14 cellular contexts compared by ENCODE assay signal in the genomic region with DNA sequence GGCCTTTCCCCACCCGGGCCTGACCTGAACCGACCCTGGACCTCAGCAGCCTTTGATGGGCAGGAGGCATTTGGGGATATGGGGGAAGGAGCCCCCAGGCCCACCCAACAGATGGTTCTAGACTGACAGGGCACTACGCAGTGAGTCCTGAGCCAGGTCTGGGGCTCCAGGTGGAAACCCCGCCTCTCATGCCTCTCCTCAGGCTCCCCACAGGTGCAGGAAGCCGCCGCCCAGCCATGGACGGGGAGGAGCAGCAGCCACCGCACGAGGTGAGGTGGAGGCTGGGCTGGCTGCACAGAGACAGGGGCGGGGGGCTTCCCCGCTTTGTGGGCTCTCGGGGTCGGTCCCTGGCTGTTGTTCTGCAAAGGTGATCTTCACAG. TPM values are rescaled to one million over a fixed set of nuclear protein-coding genes. Genes with fewer than 3 reads are reported as not detected.
A peak's percentile ranks its signal among the peaks of the same experiment; 100 is the strongest.
DNase-seq lines count a peak whose midpoint lies in the region; ATAC-seq, FAIRE-seq and TF ChIP-seq lines count a peak whose summit lies in the region.
"Had no signal": no experiment of that assay in that cellular context is flagged by ENCODE, and none has a peak within 500 bp of the region (broad histone marks: within the 10 kb centered on the region; RNA-seq: fewer than 3 reads in every experiment).

No MANE protein-coding gene starts in this region.

- POLR2A ChIA-PET in activated B cell treated with CpG ODN at 0.5 μM for 24 hours (lab: Charles Lee), result interaction anchor here (0.7 to 5.3 kb wide), 19 partner anchors 9 to 339 kb away, joined by 3 to 80 read pairs (median 17); a partner anchor contains a TSS
- POLR2A ChIA-PET in K562 (lab: Yijun Ruan, JAX), result interaction anchor here (0.6 kb wide), 1 partner anchor 196 kb away, joined by 5 read pairs; no protein-coding TSS in a partner anchor

- in situ Hi-C loops in K562 (cut with MboI), result no loop called here

- BruUV-seq in K562 (replicated peaks; lab: Mats Ljungman, UMichigan), result no TSS peak

- no peak overlapping the region for H3K4me2 ChIP-seq in K562 (ENCODE audit: insufficient read depth, low read length)

- no peaks in the 10 kb centered on the region for H3K27me3 Mint-ChIP-seq in activated B cell treated with CpG ODN at 0.5 μM for 24 hours

- H3K9ac ChIP-seq in K562 (ENCODE audit: insufficient read depth in 1 of 2, low read depth in 2 of 2, low read length in 2 of 2), result no peak overlapping the region

- FAIRE-seq in K562 (lab: Jason Lieb, UNC), result no peak

- DNase-seq in NCI-H748 (lab: John Stamatoyannopoulos, UW; ENCODE audit: unreplicated experiment) (peak; percentile 16), NCI-H748 treated with DMSO at 0.1 percent for 48 hours (lab: John Stamatoyannopoulos, UW) (no peak), activated B cell treated with CpG ODN at 0.5 μM for 24 hours (no peak), K562 (ENCODE audit: extremely low read depth in 1 of 4, low spot score in 3 of 4) (no peak), BE2C (no peak), NCI-H2227 treated with DMSO at 0.1 percent for 48 hours (lab: John Stamatoyannopoulos, UW) (no peak)
- DNase-seq in stimulated activated effector memory CD8-positive, alpha-beta T cell treated with anti-CD3 and anti-CD28 coated beads, Interleukin-12 subunit alpha, Interleukin-12 subunit beta, amount 100 ng/mL, for 72 hours (ENCODE audit: low spot score in 2 of 2), result no peak
- DNase-seq: left ventricle myocardium inferior, NCI-H187 had no signal

- TF ChIP-seq RAD21 in K562 (CRISPR knock-in tag; conservative IDR thresholded peaks at IDR 0.05 in 1 of 2, IDR thresholded peaks at IDR 0.05 in 1 of 2), result no peak

- H3K9me1 ChIP-seq in K562 (ENCODE audit: control insufficient read depth, insufficient read depth, low read length), result peaks cover 7% of the 10 kb centered on the region

- no peak overlapping the region for H3K27ac ChIP-seq in K562 (ENCODE audit: extremely low read depth, low read depth, low read length)
- H3K27ac ChIP-seq: 22Rv1, cardiac muscle cell, left ventricle myocardium inferior had no signal

- intact Hi-C loops in activated B cell treated with CpG ODN at 0.5 μM for 24 hours (cut with micrococcal nuclease) (loop anchor here (5.0 kb wide), 1 partner anchor 366 kb away; a partner anchor contains a TSS), K562 (cut with micrococcal nuclease) (no loop called here)

- peak; percentile 3 for ATAC-seq in activated B cell treated with CpG ODN at 0.5 μM for 24 hours (ENCODE audit: low read depth)
- no peak for ATAC-seq in K562
- ATAC-seq in stimulated activated effector memory CD8-positive, alpha-beta T cell treated with anti-CD3 and anti-CD28 coated beads, Interleukin-12 subunit alpha, Interleukin-12 subunit beta, amount 100 ng/mL, for 72 hours, result no peak
- ATAC-seq in HG03469 (IDR thresholded peaks at IDR 0.05; ENCODE audit: unreplicated experiment), result no peak
- ATAC-seq: gastroesophageal sphincter, Panc1 had no signal

- no peak for TF ChIP-seq EP300 in K562 (IDR thresholded peaks at IDR 0.05; ENCODE audit: low read length)

- peak overlapping the region; percentile 83 for H3K4me3 Mint-ChIP-seq in activated B cell treated with CpG ODN at 0.5 μM for 24 hours
- H3K4me3 Mint-ChIP-seq in stimulated activated effector memory CD8-positive, alpha-beta T cell treated with anti-CD3 and anti-CD28 coated beads, Interleukin-12 subunit alpha, Interleukin-12 subunit beta, amount 100 ng/mL, for 72 hours, result peak overlapping the region; percentile 87

- H4K20me1 ChIP-seq in K562 (replicated peaks; ENCODE audit: control insufficient read depth, insufficient read depth, low read length), result peaks cover 8% of the 10 kb centered on the region

- CTCF ChIA-PET in activated B cell treated with CpG ODN at 0.5 μM for 24 hours (lab: Charles Lee) (interaction anchor here (1.2 to 3.3 kb wide), 2 partner anchors 13 to 44 kb away, joined by 3 to 20 read pairs; no protein-coding TSS in a partner anchor), K562 (lab: Yijun Ruan, JAX; ENCODE audit: low intra/inter-chr PET ratio) (no interaction called here)

- no peak for TF ChIP-seq CTCF in activated B cell treated with CpG ODN at 0.5 μM for 24 hours (IDR thresholded peaks at IDR 0.05)
- TF ChIP-seq CTCF in K562 (IDR thresholded peaks at IDR 0.05 in 2 of 3, conservative IDR thresholded peaks at IDR 0.05 in 1 of 3; ENCODE audit: insufficient read depth in 2 of 3, low read depth in 1 of 3, low read length in 3 of 3), result no peak
- TF ChIP-seq CTCF in BE2C (IDR thresholded peaks at IDR 0.05; ENCODE audit: low read depth, low read length), result no peak

- H3K4me1 Mint-ChIP-seq in activated B cell treated with CpG ODN at 0.5 μM for 24 hours, result peaks cover 75% of the 10 kb centered on the region
- peaks cover 35% of the 10 kb centered on the region for H3K4me1 Mint-ChIP-seq in stimulated activated effector memory CD8-positive, alpha-beta T cell treated with anti-CD3 and anti-CD28 coated beads, Interleukin-12 subunit alpha, Interleukin-12 subunit beta, amount 100 ng/mL, for 72 hours

- H3K4me3 ChIP-seq in K562 (no peak overlapping the region), BE2C (ENCODE audit: low read depth, low read length) (no peak overlapping the region)
- H3K4me3 ChIP-seq: cardiac muscle cell, gastroesophageal sphincter, left ventricle myocardium inferior had no signal

- no peaks in the 10 kb centered on the region for H3K9me3 ChIP-seq in K562 (replicated peaks; ENCODE audit: control insufficient read depth, insufficient read depth, low read depth, low read length)
- no peaks in the 10 kb centered on the region for H3K9me3 ChIP-seq in BE2C
- H3K9me3 ChIP-seq: gastroesophageal sphincter, left ventricle myocardium inferior had no signal

- H3K27ac Mint-ChIP-seq in activated B cell treated with CpG ODN at 0.5 μM for 24 hours, result peak overlapping the region; percentile 99
- H3K27ac Mint-ChIP-seq in stimulated activated effector memory CD8-positive, alpha-beta T cell treated with anti-CD3 and anti-CD28 coated beads, Interleukin-12 subunit alpha, Interleukin-12 subunit beta, amount 100 ng/mL, for 72 hours, result peak overlapping the region; percentile 96

- WGBS in K562 (ENCODE audit: insufficient coverage, low coverage, missing lambda C conversion rate), result no CpG with 5 or more reads among the region's 13 CpGs

- H2AFZ ChIP-seq in K562 (ENCODE audit: low read depth, low read length), result no peak overlapping the region

- no peaks in the 10 kb centered on the region for H3K9me3 Mint-ChIP-seq in activated B cell treated with CpG ODN at 0.5 μM for 24 hours
- H3K9me3 Mint-ChIP-seq in stimulated activated effector memory CD8-positive, alpha-beta T cell treated with anti-CD3 and anti-CD28 coated beads, Interleukin-12 subunit alpha, Interleukin-12 subunit beta, amount 100 ng/mL, for 72 hours, result no peaks in the 10 kb centered on the region

- H3K36me3 ChIP-seq in K562 (ENCODE audit: control insufficient read depth, insufficient read depth, low read length) (peaks cover 61% of the 10 kb centered on the region; the same call in 2 of the 3 replicates), BE2C (peaks cover 38% of the 10 kb centered on the region)

- H3K4me1 ChIP-seq in K562 (replicated peaks in 1 of 2; ENCODE audit: control insufficient read depth in 2 of 2, insufficient read depth in 2 of 2, low read length in 2 of 2) (peaks cover 12 to 62% of the 10 kb centered on the region in 2 experiments), BE2C (peaks cover 24% of the 10 kb centered on the region)

- TF ChIP-seq POLR2A in K562 (conservative IDR thresholded peaks at IDR 0.05), result no peak

- H3K79me2 ChIP-seq in K562 (ENCODE audit: control insufficient read depth, insufficient read depth, low read length), result peaks cover 48% of the 10 kb centered on the region

- H3K36me3 Mint-ChIP-seq in activated B cell treated with CpG ODN at 0.5 μM for 24 hours (ENCODE audit: low read depth), result peaks cover 20% of the 10 kb centered on the region
- H3K36me3 Mint-ChIP-seq in stimulated activated effector memory CD8-positive, alpha-beta T cell treated with anti-CD3 and anti-CD28 coated beads, Interleukin-12 subunit alpha, Interleukin-12 subunit beta, amount 100 ng/mL, for 72 hours, result peaks cover 71% of the 10 kb centered on the region

- H3K27me3 ChIP-seq in K562 (ENCODE audit: control insufficient read depth in 2 of 2, insufficient read depth in 2 of 2, low read length in 2 of 2) (no peaks in the 10 kb centered on the region), BE2C (no peaks in the 10 kb centered on the region)
- H3K27me3 ChIP-seq: cardiac muscle cell, gastroesophageal sphincter had no signal

RNA-seq across cellular contexts. Expression of a gene that starts 7.1 kb away (rescaled TPM):
- 80.6 and 86.4 TPM in 2 replicates for total RNA-seq in activated B cell treated with CpG ODN at 0.5 μM for 24 hours
- 44.8 and 168 TPM in 2 replicates for total RNA-seq in K562 (2011; cell fraction: chromatin; rRNA removed; ENCODE audit: low replicate concordance)
- total RNA-seq in K562 (2011; cell fraction: nucleolus; rRNA removed), result 130 and 141 TPM in 2 replicates
- total RNA-seq in K562 (2011; cell fraction: nucleoplasm; rRNA removed), result 69.2 and 70.6 TPM in 2 replicates
- 41.2 and 49.8 TPM in 2 replicates for total RNA-seq in K562 (2014; rRNA removed)
- total RNA-seq in K562 (2014; rRNA removed; fragmentation: Illumina TruSeq; extraction: Trizol), result 1.4 and 2.8 TPM in 2 replicates
- total RNA-seq in K562 (2015; rRNA removed; fragmentation: Illumina TruSeq; extraction: Trizol), result 14.0 and 14.7 TPM in 2 replicates
- 55.3 and 59.3 TPM in 2 replicates for total RNA-seq in K562 (2021)
- polyA plus RNA-seq in K562 (2011; rRNA removed), result 24.3 and 35.9 TPM in 2 replicates
- 27.7 and 49.1 TPM in 2 replicates for polyA plus RNA-seq in K562 (2011; cell fraction: cytosol; rRNA removed)
- 268 and 323 TPM in 2 replicates for polyA plus RNA-seq in K562 (2011; cell fraction: nucleus; rRNA removed)
- polyA plus RNA-seq in K562 (2012), result 38.7 and 63.6 TPM in 2 replicates
- polyA plus RNA-seq in K562 (2014; fragmentation: Illumina TruSeq; extraction: Trizol), result 7.7 and 20.3 TPM in 2 replicates
- under 1 TPM; 0.08 to 0.59 TPM for polyA plus RNA-seq in K562 (2014; fragmentation: Nextera tagmentation; extraction: Ambion mirVana)
- polyA plus RNA-seq in K562 (2014; rRNA removed), result 62.0 and 62.9 TPM in 2 replicates
- 4.1 and 8.2 TPM in 2 replicates for polyA minus RNA-seq in K562 (2011; rRNA and poly(A)+ RNA removed)
- polyA minus RNA-seq in K562 (2011; cell fraction: cytosol; rRNA and poly(A)+ RNA removed), result 15.3 and 18.4 TPM in 2 replicates
- 21.8 and 25.8 TPM in 2 replicates for polyA minus RNA-seq in K562 (2011; cell fraction: nucleus; rRNA and poly(A)+ RNA removed)
- polyA plus RNA-seq in BE2C (2012; ENCODE audit: insufficient read depth, insufficient read length, low read depth), result 126 TPM

RNA-seq across cellular contexts. Expression of a gene that starts 8.0 kb away (rescaled TPM):
- 33.9 and 39.0 TPM in 2 replicates for total RNA-seq in activated B cell treated with CpG ODN at 0.5 μM for 24 hours
- total RNA-seq in K562 (2011; cell fraction: chromatin; rRNA removed; ENCODE audit: low replicate concordance), result 12.6 and 38.1 TPM in 2 replicates
- 37.1 and 42.4 TPM in 2 replicates for total RNA-seq in K562 (2011; cell fraction: nucleolus; rRNA removed)
- 17.2 and 22.2 TPM in 2 replicates for total RNA-seq in K562 (2011; cell fraction: nucleoplasm; rRNA removed)
- total RNA-seq in K562 (2014; rRNA removed), result 23.5 and 30.4 TPM in 2 replicates
- total RNA-seq in K562 (2014; rRNA removed; fragmentation: Illumina TruSeq; extraction: Trizol), result 0.93 and 1.8 TPM in 2 replicates
- 8.3 and 9.2 TPM in 2 replicates for total RNA-seq in K562 (2015; rRNA removed; fragmentation: Illumina TruSeq; extraction: Trizol)
- 22.6 and 24.4 TPM in 2 replicates for total RNA-seq in K562 (2021)
- polyA plus RNA-seq in K562 (2011; rRNA removed), result 9.7 and 14.9 TPM in 2 replicates
- polyA plus RNA-seq in K562 (2011; cell fraction: cytosol; rRNA removed), result 19.8 and 41.1 TPM in 2 replicates
- 43.7 and 74.3 TPM in 2 replicates for polyA plus RNA-seq in K562 (2011; cell fraction: nucleus; rRNA removed)
- polyA plus RNA-seq in K562 (2012), result 15.4 and 21.7 TPM in 2 replicates
- polyA plus RNA-seq in K562 (2014; fragmentation: Illumina TruSeq; extraction: Trizol), result 2.2 and 11.6 TPM in 2 replicates
- polyA plus RNA-seq in K562 (2014; fragmentation: Nextera tagmentation; extraction: Ambion mirVana), result under 1 TPM; 0.37 to 0.84 TPM
- 24.3 and 24.9 TPM in 2 replicates for polyA plus RNA-seq in K562 (2014; rRNA removed)
- 3.3 and 5.5 TPM in 2 replicates for polyA minus RNA-seq in K562 (2011; rRNA and poly(A)+ RNA removed)
- 8.8 and 11.2 TPM in 2 replicates for polyA minus RNA-seq in K562 (2011; cell fraction: cytosol; rRNA and poly(A)+ RNA removed)
- 7.8 TPM in 2 replicates for polyA minus RNA-seq in K562 (2011; cell fraction: nucleus; rRNA and poly(A)+ RNA removed)
- polyA plus RNA-seq in BE2C (2012; ENCODE audit: insufficient read depth, insufficient read length, low read depth), result 55.3 TPM

RNA-seq across cellular contexts. Expression of a gene that starts 22.3 kb away (rescaled TPM):
- 0.27 and 0.44 TPM in 2 replicates for total RNA-seq in activated B cell treated with CpG ODN at 0.5 μM for 24 hours
- total RNA-seq in K562 (2011; cell fraction: chromatin; rRNA removed; ENCODE audit: low replicate concordance), result 2.9 and 7.9 TPM in 2 replicates
- total RNA-seq in K562 (2011; cell fraction: nucleolus; rRNA removed), result 4.5 and 5.7 TPM in 2 replicates
- total RNA-seq in K562 (2011; cell fraction: nucleoplasm; rRNA removed), result 4.0 and 4.1 TPM in 2 replicates
- total RNA-seq in K562 (2014; rRNA removed), result 0.61 and 1.0 TPM in 2 replicates
- total RNA-seq in K562 (2014; rRNA removed; fragmentation: Illumina TruSeq; extraction: Trizol), result 0.06 and 0.07 TPM in 2 replicates
- total RNA-seq in K562 (2015; rRNA removed; fragmentation: Illumina TruSeq; extraction: Trizol), result 0.15 and 0.29 TPM in 2 replicates
- 3.0 and 3.9 TPM in 2 replicates for total RNA-seq in K562 (2021)
- polyA plus RNA-seq in K562 (2011; rRNA removed), result 1.1 and 1.7 TPM in 2 replicates
- 2.4 and 3.0 TPM in 2 replicates for polyA plus RNA-seq in K562 (2011; cell fraction: cytosol; rRNA removed)
- polyA plus RNA-seq in K562 (2011; cell fraction: nucleus; rRNA removed), result 7.8 and 9.9 TPM in 2 replicates
- 2.1 and 7.6 TPM in 2 replicates for polyA plus RNA-seq in K562 (2012)
- 0.22 and 0.72 TPM in 2 replicates for polyA plus RNA-seq in K562 (2014; fragmentation: Illumina TruSeq; extraction: Trizol)
- polyA plus RNA-seq in K562 (2014; fragmentation: Nextera tagmentation; extraction: Ambion mirVana), result under 1 TPM in 1 of 2 experiments, not detected in 1; 0.01 TPM
- polyA plus RNA-seq in K562 (2014; rRNA removed), result 1.7 and 1.9 TPM in 2 replicates
- 0.24 and 0.60 TPM in 2 replicates for polyA minus RNA-seq in K562 (2011; rRNA and poly(A)+ RNA removed)
- 1.1 and 2.9 TPM in 2 replicates for polyA minus RNA-seq in K562 (2011; cell fraction: cytosol; rRNA and poly(A)+ RNA removed)
- 1.2 and 1.7 TPM in 2 replicates for polyA minus RNA-seq in K562 (2011; cell fraction: nucleus; rRNA and poly(A)+ RNA removed)
- 0.14 TPM for polyA plus RNA-seq in BE2C (2012; ENCODE audit: insufficient read depth, insufficient read length, low read depth)

RNA-seq across cellular contexts. Expression of a gene that starts 52.0 kb away (rescaled TPM):
- 87.5 and 103 TPM in 2 replicates for total RNA-seq in activated B cell treated with CpG ODN at 0.5 μM for 24 hours
- 86.7 and 211 TPM in 2 replicates for total RNA-seq in K562 (2011; cell fraction: chromatin; rRNA removed; ENCODE audit: low replicate concordance)
- 112 and 120 TPM in 2 replicates for total RNA-seq in K562 (2011; cell fraction: nucleolus; rRNA removed)
- total RNA-seq in K562 (2011; cell fraction: nucleoplasm; rRNA removed), result 93.7 and 97.5 TPM in 2 replicates
- total RNA-seq in K562 (2014; rRNA removed), result 23.2 and 25.1 TPM in 2 replicates
- 4.1 and 6.0 TPM in 2 replicates for total RNA-seq in K562 (2014; rRNA removed; fragmentation: Illumina TruSeq; extraction: Trizol)
- 9.7 and 10.3 TPM in 2 replicates for total RNA-seq in K562 (2015; rRNA removed; fragmentation: Illumina TruSeq; extraction: Trizol)
- total RNA-seq in K562 (2021), result 31.1 and 33.0 TPM in 2 replicates
- 10.1 and 17.7 TPM in 2 replicates for polyA plus RNA-seq in K562 (2011; rRNA removed)
- polyA plus RNA-seq in K562 (2011; cell fraction: cytosol; rRNA removed), result 9.3 and 11.7 TPM in 2 replicates
- 166 and 249 TPM in 2 replicates for polyA plus RNA-seq in K562 (2011; cell fraction: nucleus; rRNA removed)
- 20.0 and 26.5 TPM in 2 replicates for polyA plus RNA-seq in K562 (2012)
- polyA plus RNA-seq in K562 (2014; fragmentation: Illumina TruSeq; extraction: Trizol), result 9.3 and 15.1 TPM in 2 replicates
- 1 to 10 TPM in 1 of 2 experiments, under 1 TPM in 1; 0.76 to 1.2 TPM for polyA plus RNA-seq in K562 (2014; fragmentation: Nextera tagmentation; extraction: Ambion mirVana)
- 26.8 and 29.9 TPM in 2 replicates for polyA plus RNA-seq in K562 (2014; rRNA removed)
- 6.7 and 8.2 TPM in 2 replicates for polyA minus RNA-seq in K562 (2011; rRNA and poly(A)+ RNA removed)
- 13.2 and 14.6 TPM in 2 replicates for polyA minus RNA-seq in K562 (2011; cell fraction: cytosol; rRNA and poly(A)+ RNA removed)
- polyA minus RNA-seq in K562 (2011; cell fraction: nucleus; rRNA and poly(A)+ RNA removed), result 31.4 and 35.8 TPM in 2 replicates
- polyA plus RNA-seq in BE2C (2012; ENCODE audit: insufficient read depth, insufficient read length, low read depth), result 80.6 TPM

RNA-seq across cellular contexts. Expression of a gene that starts 58.2 kb away (rescaled TPM):
- total RNA-seq in activated B cell treated with CpG ODN at 0.5 μM for 24 hours (65.0 and 68.2 TPM in 2 replicates), K562 (2014; rRNA removed) (16.4 and 21.4 TPM in 2 replicates), K562 (2014; rRNA removed; fragmentation: Illumina TruSeq; extraction: Trizol) (1.2 and 2.1 TPM in 2 replicates), K562 (2015; rRNA removed; fragmentation: Illumina TruSeq; extraction: Trizol) (7.0 and 10.9 TPM in 2 replicates), K562 (2021) (37.3 and 44.2 TPM in 2 replicates)
- total RNA-seq in K562 (2011; cell fraction: chromatin; rRNA removed; ENCODE audit: low replicate concordance), result 57.0 and 254 TPM in 2 replicates
- total RNA-seq in K562 (2011; cell fraction: nucleolus; rRNA removed), result 188 and 225 TPM in 2 replicates
- total RNA-seq in K562 (2011; cell fraction: nucleoplasm; rRNA removed), result 102 and 109 TPM in 2 replicates
- polyA plus RNA-seq in K562 (2011; rRNA removed) (6.5 and 18.6 TPM in 2 replicates), K562 (2014; fragmentation: Illumina TruSeq; extraction: Trizol) (6.3 and 14.4 TPM in 2 replicates), K562 (2014; fragmentation: Nextera tagmentation; extraction: Ambion mirVana) (under 1 TPM; 0.10 to 0.23 TPM), K562 (2014; rRNA removed) (29.0 and 35.7 TPM in 2 replicates)
- polyA plus RNA-seq in K562 (2011; cell fraction: cytosol; rRNA removed), result 4.8 and 5.9 TPM in 2 replicates
- polyA plus RNA-seq in K562 (2011; cell fraction: nucleus; rRNA removed), result 164 and 214 TPM in 2 replicates
- polyA plus RNA-seq in K562 (2012), result 34.6 and 75.5 TPM in 2 replicates
- polyA minus RNA-seq in K562 (2011; rRNA and poly(A)+ RNA removed), result 4.3 and 5.1 TPM in 2 replicates
- 6.0 and 17.9 TPM in 2 replicates for polyA minus RNA-seq in K562 (2011; cell fraction: cytosol; rRNA and poly(A)+ RNA removed)
- 43.8 and 48.3 TPM in 2 replicates for polyA minus RNA-seq in K562 (2011; cell fraction: nucleus; rRNA and poly(A)+ RNA removed)
- polyA plus RNA-seq in BE2C (2012; ENCODE audit: insufficient read depth, insufficient read length, low read depth), result 151 TPM
